In the genomic region with DNA sequence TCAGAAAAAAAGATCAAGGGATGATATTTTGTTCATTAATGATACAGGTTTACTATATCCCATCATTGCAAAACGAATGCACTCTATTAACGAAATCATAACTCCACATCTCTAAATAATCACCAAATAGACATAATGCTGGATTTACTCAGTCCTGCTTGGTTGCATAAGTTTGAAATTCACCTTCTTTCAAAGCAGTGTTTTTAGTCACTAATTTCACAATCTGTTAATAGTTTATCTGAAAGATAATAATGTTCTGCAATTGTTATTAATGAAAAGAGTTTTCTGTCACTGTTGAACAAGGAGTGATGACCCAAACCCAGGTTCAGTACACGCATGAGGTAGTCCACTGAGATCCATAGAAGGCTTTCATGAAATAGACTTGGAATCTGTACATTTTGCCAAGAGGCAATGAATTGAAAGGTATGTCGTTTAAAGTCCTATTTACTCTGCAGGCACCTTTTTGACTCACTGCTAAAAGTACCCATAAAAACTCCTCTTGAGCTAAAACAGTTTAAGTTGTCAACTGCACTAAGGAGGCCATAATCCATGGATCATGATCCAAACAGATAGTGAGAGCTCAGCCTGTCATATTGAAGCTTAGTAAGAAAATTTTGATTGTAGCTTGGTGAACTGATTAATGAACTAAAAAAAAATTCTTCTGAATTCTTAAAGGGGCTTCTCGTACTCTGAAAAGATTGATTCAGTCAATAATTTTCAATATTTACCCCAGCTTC, we compare ENCODE assay signal across 11 cellular contexts.
A peak's percentile ranks its signal among the peaks of the same experiment; 100 is the strongest.
DNase-seq lines count a peak whose midpoint lies in the region; ATAC-seq, FAIRE-seq and TF ChIP-seq lines count a peak whose summit lies in the region.
"Had no signal": no experiment of that assay in that cellular context is flagged by ENCODE, and none has a peak within 500 bp of the region (broad histone marks: within the 10 kb centered on the region; RNA-seq: fewer than 3 reads in every experiment).

No MANE protein-coding gene starts in this region.

- peak overlapping the region; percentile 12 to 41 for H3K4me3 ChIP-seq in ascending aorta
- H3K4me3 ChIP-seq: cardiac muscle cell had no signal

- FAIRE-seq in RCC 7860 (lab: Jason Lieb, UNC), result no peak

- H3K36me3 ChIP-seq in ascending aorta, result no peaks in the 10 kb centered on the region
- H3K36me3 ChIP-seq: cardiac muscle cell, heart right ventricle had no signal

- H3K9me3 ChIP-seq in ascending aorta, result no peaks in the 10 kb centered on the region

- no peak for TF ChIP-seq CTCF in ascending aorta (IDR thresholded peaks at IDR 0.05)

- no peaks in the 10 kb centered on the region for H3K27me3 ChIP-seq in ascending aorta
- H3K27me3 ChIP-seq: cardiac muscle cell, heart right ventricle had no signal

- peak overlapping the region; percentile 20 to 30 for H3K27ac ChIP-seq in ascending aorta
- H3K27ac ChIP-seq: cardiac muscle cell had no signal

- DNase-seq in ascending aorta (ENCODE audit: low spot score in 2 of 2) (no peak), renal cortical epithelial cell (ENCODE audit: low read depth) (peak; percentile 16), A172 (ENCODE audit: low spot score) (no peak), pons (ENCODE audit: low spot score) (no peak), RCC 7860 (ENCODE audit: low spot score) (no peak)
- DNase-seq: heart right ventricle, NCI-H69 had no signal

- peak; percentile 12 for ATAC-seq in GM18870 (IDR thresholded peaks at IDR 0.05; ENCODE audit: unreplicated experiment)
- peak; percentile 1 for ATAC-seq in HG03521 (IDR thresholded peaks at IDR 0.05; ENCODE audit: unreplicated experiment)
- no peak for ATAC-seq in GM21528 (IDR thresholded peaks at IDR 0.05; ENCODE audit: low FRiP score, unreplicated experiment)

- H3K4me1 ChIP-seq in ascending aorta, result peaks cover 4 to 5% of the 10 kb centered on the region in 2 donors

- intact Hi-C loops in ascending aorta (cut with DNase I), result no loop called here
